1 cellular context compared by ENCODE assay signal in genomic region chr12:57590892-57591566, GRCh38.
A peak's percentile ranks its signal among the peaks of the same experiment; 100 is the strongest.
TF ChIP-seq lines count a peak whose summit lies in the region.

Gene PIP4K2C, plus strand, starts transcription at chr12:57591192. Its CDS starts 98 bp downstream, at chr12:57591290.

TF ChIP-seq in IMR-90, 13 proteins besides CTCF, POLR2A, EP300 and RAD21:
- TF ChIP-seq USF2 (IDR thresholded peaks at IDR 0.05; ENCODE audit: low read depth, low read length) (peak; percentile 90), CEBPB (IDR thresholded peaks at IDR 0.05; ENCODE audit: low read depth, low read length) (no peak), MAFK (IDR thresholded peaks at IDR 0.05; ENCODE audit: low read depth, low read length) (no peak), BHLHE40 (IDR thresholded peaks at IDR 0.05; ENCODE audit: low read depth, low read length) (peak; percentile 68), FOS (IDR thresholded peaks at IDR 0.05; ENCODE audit: low read depth, low read length) (no peak), ELK1 (IDR thresholded peaks at IDR 0.05; ENCODE audit: borderline replicate concordance, low read depth, low read length) (no peak)
TF ChIP-seq in IMR-90: peak in this region for 2.
